Comparison of ENCODE assay signal across 14 cellular contexts in genomic region chr11:45815747-45816146, GRCh38. TPM values are rescaled to one million over a fixed set of nuclear protein-coding genes. Genes with fewer than 3 reads are reported as not detected.
A peak's percentile ranks its signal among the peaks of the same experiment; 100 is the strongest.
DNase-seq lines count a peak whose midpoint lies in the region; ATAC-seq, FAIRE-seq and TF ChIP-seq lines count a peak whose summit lies in the region.
"Had no signal": no experiment of that assay in that cellular context is flagged by ENCODE, and none has a peak within 500 bp of the region (broad histone marks: within the 10 kb centered on the region; RNA-seq: fewer than 3 reads in every experiment).

No MANE protein-coding gene starts in this region.

- H3K4me1 ChIP-seq in A549, result no peaks in the 10 kb centered on the region
- no peaks in the 10 kb centered on the region for H3K4me1 ChIP-seq in stomach

- TF ChIP-seq POLR2A in A549 (IDR thresholded peaks at IDR 0.05; ENCODE audit: low read length), result no peak
- no peak for TF ChIP-seq POLR2A in stomach (IDR thresholded peaks at IDR 0.05)

- intact Hi-C loops in stomach (cut with DNase I; ENCODE audit: low total_unique reads), result no loop called here

- POLR2A ChIA-PET in A549 (lab: Yijun Ruan, JAX), result no interaction called here

- CTCF ChIA-PET in A549 (lab: Yijun Ruan, JAX), result interaction anchor here (1.6 to 5.7 kb wide), 2 partner anchors 11 to 27 kb away, joined by 5 to 32 read pairs; partner anchors contain the start of gene SLC35C1

- DNase-seq in A549 (ENCODE audit: low read depth in 1 of 2, low spot score in 1 of 2), result peak; percentile 58 to 62
- DNase-seq in H7, result peak; percentile 59
- peak; percentile 13 to 32 for DNase-seq in SHP77 (lab: John Stamatoyannopoulos, UW)
- DNase-seq in foreskin fibroblast, result peak; percentile 33 to 58
- no peak for DNase-seq in stomach
- DNase-seq in NCI-H146 (lab: John Stamatoyannopoulos, UW), result no peak
- DNase-seq: activated T-cell treated with anti-CD3 and anti-CD28 coated beads, Interleukin-2, amount 50 U/mL, for 1 hour; CD4-positive, alpha-beta T cell; NCI-H2107; substantia nigra; T-helper 17 cell had no signal

- peaks cover 3% of the 10 kb centered on the region; the same call in 1 of the 2 replicates for H3K36me3 ChIP-seq in H7 (replicated peaks; ENCODE audit: control insufficient read depth, insufficient read depth, low read length)
- peaks cover 12 to 24% (median 20%) of the 10 kb centered on the region in 4 donors for H3K36me3 ChIP-seq in stomach

- H3K4me2 ChIP-seq in A549, result no peak overlapping the region

- no peak for TF ChIP-seq CTCF in A549 (IDR thresholded peaks at IDR 0.05)
- TF ChIP-seq CTCF in foreskin fibroblast (IDR thresholded peaks at IDR 0.05; ENCODE audit: low read depth, low read length), result no peak
- no peak for TF ChIP-seq CTCF in stomach (IDR thresholded peaks at IDR 0.05)

- 33% methylated on average over 3 of the region's 3 CpGs for WGBS in A549 (ENCODE audit: missing lambda C conversion rate)
- WGBS in stomach, 5 donors, result 71 to 84% (median 80%) methylated on average over 3 of the region's 3 CpGs

- TF ChIP-seq EP300 in A549 (IDR thresholded peaks at IDR 0.05) (no peak), stomach (IDR thresholded peaks at IDR 0.05) (no peak)

- no peak for FAIRE-seq in A549 (lab: Jason Lieb, UNC)
- FAIRE-seq: colon had no signal

- ATAC-seq in A549 (peak; percentile 83 to 88), GM19397 (IDR thresholded peaks at IDR 0.05; ENCODE audit: unreplicated experiment) (no peak), HG03196 (IDR thresholded peaks at IDR 0.05; ENCODE audit: unreplicated experiment) (no peak)
- ATAC-seq: T-helper 17 cell had no signal

- no peak for TF ChIP-seq RAD21 in A549 (conservative IDR thresholded peaks at IDR 0.05 in 1 of 2, IDR thresholded peaks at IDR 0.05 in 1 of 2)

- H3K27me3 ChIP-seq in H7 (ENCODE audit: control insufficient read depth, insufficient read depth, low read length) (no peaks in the 10 kb centered on the region), stomach (no peaks in the 10 kb centered on the region)

- H3K27ac ChIP-seq in A549, result no peak overlapping the region
- H3K27ac ChIP-seq in stomach, result no peak overlapping the region

- H3K4me3 ChIP-seq in A549 (no peak overlapping the region), H7 (ENCODE audit: insufficient read depth, low read depth, low read length) (no peak overlapping the region), foreskin fibroblast (ENCODE audit: low read depth in 1 of 2, low read length in 2 of 2) (no peak overlapping the region), stomach (no peak overlapping the region)

- no peaks in the 10 kb centered on the region for H3K9me3 ChIP-seq in A549
- no peaks in the 10 kb centered on the region for H3K9me3 ChIP-seq in stomach

TF ChIP-seq in A549, 52 proteins besides CTCF, POLR2A, EP300 and RAD21:
- no peak for TF ChIP-seq HOXA7 (CRISPR knock-in tag; IDR thresholded peaks at IDR 0.05)
- TF ChIP-seq ZSCAN20 (CRISPR knock-in tag; IDR thresholded peaks at IDR 0.05), result no peak
- TF ChIP-seq MAFK (IDR thresholded peaks at IDR 0.05; ENCODE audit: partially characterized antibody), result no peak
- TF ChIP-seq USF2 (IDR thresholded peaks at IDR 0.05), result no peak
- TF ChIP-seq HMGXB4 (CRISPR knock-in tag; IDR thresholded peaks at IDR 0.05; ENCODE audit: borderline replicate concordance), result no peak

RNA-seq across cellular contexts. Expression of gene SLC35C1, which starts 10.8 kb away (rescaled TPM):
- 3.3 and 7.8 TPM in 2 replicates for polyA plus RNA-seq in A549 (2011; rRNA removed)
- polyA plus RNA-seq in A549 (2012; cell fraction: cytosol; rRNA removed), result 7.7 and 14.0 TPM in 2 replicates
- 14.0 and 16.6 TPM in 2 replicates for polyA plus RNA-seq in A549 (2012; cell fraction: nucleus; rRNA removed)
- polyA plus RNA-seq in A549 (2017; fragmentation: RNase III; extraction: RNeasy Plus Mini Kit Qiagen cat#74134 plus additional on column Dnase treatment), result 13.0 to 14.5 TPM (median 14.0 TPM) in 3 replicates
- polyA minus RNA-seq in A549 (2011; rRNA and poly(A)+ RNA removed), result 9.4 and 13.7 TPM in 2 replicates
- 3.9 and 5.8 TPM in 2 replicates for total RNA-seq in H7 (2014; rRNA removed; shearing (Covaris generic))
- total RNA-seq in stomach, result 10 to 100 TPM in 2 of 5 donors, 1 to 10 TPM in 3; 7.6 to 21.4 (median 9.9) TPM
- 10 to 100 TPM in 1 of 3 donors, 1 to 10 TPM in 2; 8.4 to 12.7 (median 9.0) TPM for polyA plus RNA-seq in stomach

RNA-seq across cellular contexts. Expression of gene CRY2, which starts 31.5 kb away (rescaled TPM):
- 4.1 and 4.9 TPM in 2 replicates for polyA plus RNA-seq in A549 (2011; rRNA removed)
- 2.3 and 3.2 TPM in 2 replicates for polyA plus RNA-seq in A549 (2012; cell fraction: cytosol; rRNA removed)
- 10.4 and 10.6 TPM in 2 replicates for polyA plus RNA-seq in A549 (2012; cell fraction: nucleus; rRNA removed)
- 2.9 to 4.0 TPM (median 3.2 TPM) in 3 replicates for polyA plus RNA-seq in A549 (2017; fragmentation: RNase III; extraction: RNeasy Plus Mini Kit Qiagen cat#74134 plus additional on column Dnase treatment)
- 12.8 and 13.8 TPM in 2 replicates for polyA minus RNA-seq in A549 (2011; rRNA and poly(A)+ RNA removed)
- 16.0 and 24.1 TPM in 2 replicates for total RNA-seq in H7 (2014; rRNA removed; shearing (Covaris generic))
- total RNA-seq in stomach, result 10 to 100 TPM; 20.4 to 45.9 (median 38.4) TPM
- polyA plus RNA-seq in stomach, result 10 to 100 TPM in 1 of 3 donors, 1 to 10 TPM in 2; 8.2 to 13.3 (median 9.8) TPM

Comparison
In these comparisons a context has a peak if more than half of its experiments do, and no peak if none do; other contexts are left out.
1. ATAC-seq: peak in A549 (2 of 2); none in GM19397 (single experiment) and HG03196 (single experiment).
2. DNase-seq: peak in A549 (2 of 2), H7 (single experiment), SHP77 (2 of 2) and foreskin fibroblast (2 of 2); none in stomach (single experiment) and NCI-H146 (single experiment).